Comparison of ENCODE assay signal across 27 cellular contexts in genomic region chr5:2566280-2566679, GRCh38.
"Had no signal": no experiment of that assay in that cellular context is flagged by ENCODE, and none has a peak within 500 bp of the region (broad histone marks: within the 10 kb centered on the region; RNA-seq: fewer than 3 reads in every experiment).

No MANE protein-coding gene starts in this region.

- H3K79me2 ChIP-seq: parathyroid adenoma had no signal

- DNase-seq: occipital lobe; ovary; posterior cingulate gyrus; psoas muscle; right cardiac atrium; right lobe of liver; sigmoid colon; small intestine; stimulated activated CD4-positive, alpha-beta T cell treated with anti-CD3 and anti-CD28 coated beads, Interleukin-15, amount 100 ng/mL, for 24 hours; stimulated activated CD4-positive, alpha-beta T cell treated with anti-CD3 and anti-CD28 coated beads, Interleukin-2, amount 100 ng/mL, for 24 hours; stimulated activated CD4-positive, alpha-beta T cell treated with anti-CD3 and anti-CD28 coated beads, Interleukin-2, amount 100 ng/mL, for 48 hours; stimulated activated CD4-positive, alpha-beta T cell treated with anti-CD3 and anti-CD28 coated beads, Interleukin-4, amount 100 ng/mL, for 24 hours; stimulated activated naive B cell treated with anti-CD40 and anti-IgM and Interleukin-4, amounts not matched to agents 10 μg/mL and 1 μg/mL and 100 μg/mL, for 72 hours; stimulated activated naive CD4-positive, alpha-beta T cell treated with Interleukin-2 at 50 U/mL for 16 hours; stomach; thyroid gland; trophoblast cell; upper lobe of left lung had no signal

- H3K27ac Mint-ChIP-seq: nephron; neural progenitor cell; progenitor cell of endocrine pancreas; stimulated activated effector memory CD8-positive, alpha-beta T cell treated with anti-CD3 and anti-CD28 coated beads, Interleukin-12 subunit alpha, Interleukin-12 subunit beta, amount 100 ng/mL, for 72 hours; stimulated activated naive B cell treated with anti-CD40 and anti-IgM and Interleukin-4, amounts not matched to agents 10 μg/mL and 1 μg/mL and 100 μg/mL, for 72 hours; stimulated activated naive CD8-positive, alpha-beta T cell treated with anti-CD3 and anti-CD28 coated beads, Interleukin-15, Interleukin-2, amounts not matched to agents 100 ng/mL and 50 ng/mL, for 24 hours had no signal

- H3K27ac ChIP-seq: neural progenitor cell, ovary, parathyroid adenoma, psoas muscle, right lobe of liver, sigmoid colon, stomach, thoracic aorta, thyroid gland, tibial nerve, upper lobe of left lung, vagina had no signal

- H3K27me3 ChIP-seq: neural progenitor cell, ovary, right lobe of liver, sigmoid colon, thyroid gland, tibial nerve, upper lobe of left lung, vagina had no signal

- H2AFZ ChIP-seq: neural progenitor cell, parathyroid adenoma had no signal

- H3K4me3 ChIP-seq: neural progenitor cell, ovary, psoas muscle, right lobe of liver, sigmoid colon, stomach, thoracic aorta, thyroid gland, tibial nerve, upper lobe of left lung, vagina had no signal

- H3K9ac ChIP-seq: neural progenitor cell, parathyroid adenoma had no signal

- H3K4me2 ChIP-seq: neural progenitor cell had no signal

- H3K9me3 ChIP-seq: ovary, psoas muscle, right lobe of liver, sigmoid colon, thoracic aorta, thyroid gland, vagina had no signal

- H3K4me1 Mint-ChIP-seq: nephron; stimulated activated effector memory CD8-positive, alpha-beta T cell treated with anti-CD3 and anti-CD28 coated beads, Interleukin-12 subunit alpha, Interleukin-12 subunit beta, amount 100 ng/mL, for 72 hours had no signal

- H3K36me3 Mint-ChIP-seq: neural progenitor cell; stimulated activated effector memory CD8-positive, alpha-beta T cell treated with anti-CD3 and anti-CD28 coated beads, Interleukin-12 subunit alpha, Interleukin-12 subunit beta, amount 100 ng/mL, for 72 hours had no signal

- H3K4me1 ChIP-seq: parathyroid adenoma, psoas muscle, right lobe of liver, sigmoid colon, stomach, thyroid gland, tibial nerve, upper lobe of left lung, vagina had no signal

- H3K27me3 Mint-ChIP-seq: stimulated activated naive B cell treated with anti-CD40 and anti-IgM and Interleukin-4, amounts not matched to agents 10 μg/mL and 1 μg/mL and 100 μg/mL, for 72 hours; stimulated activated naive CD8-positive, alpha-beta T cell treated with anti-CD3 and anti-CD28 coated beads, Interleukin-15, Interleukin-2, amounts not matched to agents 100 ng/mL and 50 ng/mL, for 24 hours had no signal

- H3K4me3 Mint-ChIP-seq: nephron; neural progenitor cell; stimulated activated effector memory CD8-positive, alpha-beta T cell treated with anti-CD3 and anti-CD28 coated beads, Interleukin-12 subunit alpha, Interleukin-12 subunit beta, amount 100 ng/mL, for 72 hours; stimulated activated naive B cell treated with anti-CD40 and anti-IgM and Interleukin-4, amounts not matched to agents 10 μg/mL and 1 μg/mL and 100 μg/mL, for 72 hours; stimulated activated naive CD8-positive, alpha-beta T cell treated with anti-CD3 and anti-CD28 coated beads, Interleukin-15, Interleukin-2, amounts not matched to agents 100 ng/mL and 50 ng/mL, for 24 hours had no signal

- ATAC-seq: psoas muscle; right cardiac atrium; right lobe of liver; stimulated activated effector memory CD8-positive, alpha-beta T cell treated with anti-CD3 and anti-CD28 coated beads, Interleukin-12 subunit alpha, Interleukin-12 subunit beta, amount 100 ng/mL, for 72 hours; stimulated activated naive B cell treated with anti-CD40 and anti-IgM and Interleukin-4, amounts not matched to agents 10 μg/mL and 1 μg/mL and 100 μg/mL, for 72 hours had no signal

- H3K36me3 ChIP-seq: neural progenitor cell, ovary, right lobe of liver, sigmoid colon, stomach, thoracic aorta, thyroid gland, tibial nerve, upper lobe of left lung, vagina had no signal
